1 cellular context compared by ENCODE assay signal in the genomic region with DNA sequence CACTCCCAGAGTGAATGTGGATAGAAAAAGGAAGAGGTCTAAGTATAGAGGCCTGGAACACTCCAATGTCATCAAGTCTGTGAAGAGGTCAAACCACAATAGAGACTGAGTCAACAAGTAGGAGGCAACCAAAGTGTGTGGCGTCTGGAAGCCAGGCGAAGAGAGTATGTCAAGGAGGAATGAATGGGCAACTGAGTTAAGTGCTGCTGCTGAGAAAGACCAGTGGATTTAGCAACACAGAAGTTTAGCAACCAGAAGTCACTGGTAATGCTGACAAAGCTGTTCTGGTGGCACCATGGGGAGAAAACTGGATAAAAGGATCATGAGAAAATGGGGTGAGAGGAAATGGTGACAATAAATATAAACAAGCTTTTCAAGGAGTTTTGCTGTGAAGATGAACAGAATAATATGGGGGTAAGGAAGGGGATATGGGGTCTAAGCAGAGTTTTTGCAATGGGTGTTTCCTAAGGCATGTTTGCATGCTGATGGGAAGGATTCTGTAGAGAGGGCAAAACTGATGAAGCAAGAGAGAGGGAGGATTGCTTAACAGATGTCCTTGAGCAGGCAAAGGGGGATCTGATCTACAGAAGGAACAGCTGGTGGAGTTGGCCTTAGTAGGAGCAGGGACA.
TF ChIP-seq lines count a peak whose summit lies in the region.

No MANE protein-coding gene starts in this region.

TF ChIP-seq in K562, 482 proteins besides CTCF, POLR2A, EP300 and RAD21 (continued from another document and continues in another):
- TF ChIP-seq, protein P1, sequence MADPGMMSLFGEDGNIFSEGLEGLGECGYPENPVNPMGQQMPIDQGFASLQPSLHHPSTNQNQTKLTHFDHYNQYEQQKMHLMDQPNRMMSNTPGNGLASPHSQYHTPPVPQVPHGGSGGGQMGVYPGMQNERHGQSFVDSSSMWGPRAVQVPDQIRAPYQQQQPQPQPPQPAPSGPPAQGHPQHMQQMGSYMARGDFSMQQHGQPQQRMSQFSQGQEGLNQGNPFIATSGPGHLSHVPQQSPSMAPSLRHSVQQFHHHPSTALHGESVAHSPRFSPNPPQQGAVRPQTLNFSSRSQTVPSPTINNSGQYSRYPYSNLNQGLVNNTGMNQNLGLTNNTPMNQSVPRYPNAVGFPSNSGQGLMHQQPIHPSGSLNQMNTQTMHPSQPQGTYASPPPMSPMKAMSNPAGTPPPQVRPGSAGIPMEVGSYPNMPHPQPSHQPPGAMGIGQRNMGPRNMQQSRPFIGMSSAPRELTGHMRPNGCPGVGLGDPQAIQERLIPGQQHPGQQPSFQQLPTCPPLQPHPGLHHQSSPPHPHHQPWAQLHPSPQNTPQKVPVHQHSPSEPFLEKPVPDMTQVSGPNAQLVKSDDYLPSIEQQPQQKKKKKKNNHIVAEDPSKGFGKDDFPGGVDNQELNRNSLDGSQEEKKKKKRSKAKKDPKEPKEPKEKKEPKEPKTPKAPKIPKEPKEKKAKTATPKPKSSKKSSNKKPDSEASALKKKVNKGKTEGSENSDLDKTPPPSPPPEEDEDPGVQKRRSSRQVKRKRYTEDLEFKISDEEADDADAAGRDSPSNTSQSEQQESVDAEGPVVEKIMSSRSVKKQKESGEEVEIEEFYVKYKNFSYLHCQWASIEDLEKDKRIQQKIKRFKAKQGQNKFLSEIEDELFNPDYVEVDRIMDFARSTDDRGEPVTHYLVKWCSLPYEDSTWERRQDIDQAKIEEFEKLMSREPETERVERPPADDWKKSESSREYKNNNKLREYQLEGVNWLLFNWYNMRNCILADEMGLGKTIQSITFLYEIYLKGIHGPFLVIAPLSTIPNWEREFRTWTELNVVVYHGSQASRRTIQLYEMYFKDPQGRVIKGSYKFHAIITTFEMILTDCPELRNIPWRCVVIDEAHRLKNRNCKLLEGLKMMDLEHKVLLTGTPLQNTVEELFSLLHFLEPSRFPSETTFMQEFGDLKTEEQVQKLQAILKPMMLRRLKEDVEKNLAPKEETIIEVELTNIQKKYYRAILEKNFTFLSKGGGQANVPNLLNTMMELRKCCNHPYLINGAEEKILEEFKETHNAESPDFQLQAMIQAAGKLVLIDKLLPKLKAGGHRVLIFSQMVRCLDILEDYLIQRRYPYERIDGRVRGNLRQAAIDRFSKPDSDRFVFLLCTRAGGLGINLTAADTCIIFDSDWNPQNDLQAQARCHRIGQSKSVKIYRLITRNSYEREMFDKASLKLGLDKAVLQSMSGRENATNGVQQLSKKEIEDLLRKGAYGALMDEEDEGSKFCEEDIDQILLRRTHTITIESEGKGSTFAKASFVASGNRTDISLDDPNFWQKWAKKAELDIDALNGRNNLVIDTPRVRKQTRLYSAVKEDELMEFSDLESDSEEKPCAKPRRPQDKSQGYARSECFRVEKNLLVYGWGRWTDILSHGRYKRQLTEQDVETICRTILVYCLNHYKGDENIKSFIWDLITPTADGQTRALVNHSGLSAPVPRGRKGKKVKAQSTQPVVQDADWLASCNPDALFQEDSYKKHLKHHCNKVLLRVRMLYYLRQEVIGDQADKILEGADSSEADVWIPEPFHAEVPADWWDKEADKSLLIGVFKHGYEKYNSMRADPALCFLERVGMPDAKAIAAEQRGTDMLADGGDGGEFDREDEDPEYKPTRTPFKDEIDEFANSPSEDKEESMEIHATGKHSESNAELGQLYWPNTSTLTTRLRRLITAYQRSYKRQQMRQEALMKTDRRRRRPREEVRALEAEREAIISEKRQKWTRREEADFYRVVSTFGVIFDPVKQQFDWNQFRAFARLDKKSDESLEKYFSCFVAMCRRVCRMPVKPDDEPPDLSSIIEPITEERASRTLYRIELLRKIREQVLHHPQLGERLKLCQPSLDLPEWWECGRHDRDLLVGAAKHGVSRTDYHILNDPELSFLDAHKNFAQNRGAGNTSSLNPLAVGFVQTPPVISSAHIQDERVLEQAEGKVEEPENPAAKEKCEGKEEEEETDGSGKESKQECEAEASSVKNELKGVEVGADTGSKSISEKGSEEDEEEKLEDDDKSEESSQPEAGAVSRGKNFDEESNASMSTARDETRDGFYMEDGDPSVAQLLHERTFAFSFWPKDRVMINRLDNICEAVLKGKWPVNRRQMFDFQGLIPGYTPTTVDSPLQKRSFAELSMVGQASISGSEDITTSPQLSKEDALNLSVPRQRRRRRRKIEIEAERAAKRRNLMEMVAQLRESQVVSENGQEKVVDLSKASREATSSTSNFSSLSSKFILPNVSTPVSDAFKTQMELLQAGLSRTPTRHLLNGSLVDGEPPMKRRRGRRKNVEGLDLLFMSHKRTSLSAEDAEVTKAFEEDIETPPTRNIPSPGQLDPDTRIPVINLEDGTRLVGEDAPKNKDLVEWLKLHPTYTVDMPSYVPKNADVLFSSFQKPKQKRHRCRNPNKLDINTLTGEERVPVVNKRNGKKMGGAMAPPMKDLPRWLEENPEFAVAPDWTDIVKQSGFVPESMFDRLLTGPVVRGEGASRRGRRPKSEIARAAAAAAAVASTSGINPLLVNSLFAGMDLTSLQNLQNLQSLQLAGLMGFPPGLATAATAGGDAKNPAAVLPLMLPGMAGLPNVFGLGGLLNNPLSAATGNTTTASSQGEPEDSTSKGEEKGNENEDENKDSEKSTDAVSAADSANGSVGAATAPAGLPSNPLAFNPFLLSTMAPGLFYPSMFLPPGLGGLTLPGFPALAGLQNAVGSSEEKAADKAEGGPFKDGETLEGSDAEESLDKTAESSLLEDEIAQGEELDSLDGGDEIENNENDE (IDR thresholded peaks at IDR 0.05; ENCODE audit: low read depth, low read length): no peak
- TF ChIP-seq, protein P2, sequence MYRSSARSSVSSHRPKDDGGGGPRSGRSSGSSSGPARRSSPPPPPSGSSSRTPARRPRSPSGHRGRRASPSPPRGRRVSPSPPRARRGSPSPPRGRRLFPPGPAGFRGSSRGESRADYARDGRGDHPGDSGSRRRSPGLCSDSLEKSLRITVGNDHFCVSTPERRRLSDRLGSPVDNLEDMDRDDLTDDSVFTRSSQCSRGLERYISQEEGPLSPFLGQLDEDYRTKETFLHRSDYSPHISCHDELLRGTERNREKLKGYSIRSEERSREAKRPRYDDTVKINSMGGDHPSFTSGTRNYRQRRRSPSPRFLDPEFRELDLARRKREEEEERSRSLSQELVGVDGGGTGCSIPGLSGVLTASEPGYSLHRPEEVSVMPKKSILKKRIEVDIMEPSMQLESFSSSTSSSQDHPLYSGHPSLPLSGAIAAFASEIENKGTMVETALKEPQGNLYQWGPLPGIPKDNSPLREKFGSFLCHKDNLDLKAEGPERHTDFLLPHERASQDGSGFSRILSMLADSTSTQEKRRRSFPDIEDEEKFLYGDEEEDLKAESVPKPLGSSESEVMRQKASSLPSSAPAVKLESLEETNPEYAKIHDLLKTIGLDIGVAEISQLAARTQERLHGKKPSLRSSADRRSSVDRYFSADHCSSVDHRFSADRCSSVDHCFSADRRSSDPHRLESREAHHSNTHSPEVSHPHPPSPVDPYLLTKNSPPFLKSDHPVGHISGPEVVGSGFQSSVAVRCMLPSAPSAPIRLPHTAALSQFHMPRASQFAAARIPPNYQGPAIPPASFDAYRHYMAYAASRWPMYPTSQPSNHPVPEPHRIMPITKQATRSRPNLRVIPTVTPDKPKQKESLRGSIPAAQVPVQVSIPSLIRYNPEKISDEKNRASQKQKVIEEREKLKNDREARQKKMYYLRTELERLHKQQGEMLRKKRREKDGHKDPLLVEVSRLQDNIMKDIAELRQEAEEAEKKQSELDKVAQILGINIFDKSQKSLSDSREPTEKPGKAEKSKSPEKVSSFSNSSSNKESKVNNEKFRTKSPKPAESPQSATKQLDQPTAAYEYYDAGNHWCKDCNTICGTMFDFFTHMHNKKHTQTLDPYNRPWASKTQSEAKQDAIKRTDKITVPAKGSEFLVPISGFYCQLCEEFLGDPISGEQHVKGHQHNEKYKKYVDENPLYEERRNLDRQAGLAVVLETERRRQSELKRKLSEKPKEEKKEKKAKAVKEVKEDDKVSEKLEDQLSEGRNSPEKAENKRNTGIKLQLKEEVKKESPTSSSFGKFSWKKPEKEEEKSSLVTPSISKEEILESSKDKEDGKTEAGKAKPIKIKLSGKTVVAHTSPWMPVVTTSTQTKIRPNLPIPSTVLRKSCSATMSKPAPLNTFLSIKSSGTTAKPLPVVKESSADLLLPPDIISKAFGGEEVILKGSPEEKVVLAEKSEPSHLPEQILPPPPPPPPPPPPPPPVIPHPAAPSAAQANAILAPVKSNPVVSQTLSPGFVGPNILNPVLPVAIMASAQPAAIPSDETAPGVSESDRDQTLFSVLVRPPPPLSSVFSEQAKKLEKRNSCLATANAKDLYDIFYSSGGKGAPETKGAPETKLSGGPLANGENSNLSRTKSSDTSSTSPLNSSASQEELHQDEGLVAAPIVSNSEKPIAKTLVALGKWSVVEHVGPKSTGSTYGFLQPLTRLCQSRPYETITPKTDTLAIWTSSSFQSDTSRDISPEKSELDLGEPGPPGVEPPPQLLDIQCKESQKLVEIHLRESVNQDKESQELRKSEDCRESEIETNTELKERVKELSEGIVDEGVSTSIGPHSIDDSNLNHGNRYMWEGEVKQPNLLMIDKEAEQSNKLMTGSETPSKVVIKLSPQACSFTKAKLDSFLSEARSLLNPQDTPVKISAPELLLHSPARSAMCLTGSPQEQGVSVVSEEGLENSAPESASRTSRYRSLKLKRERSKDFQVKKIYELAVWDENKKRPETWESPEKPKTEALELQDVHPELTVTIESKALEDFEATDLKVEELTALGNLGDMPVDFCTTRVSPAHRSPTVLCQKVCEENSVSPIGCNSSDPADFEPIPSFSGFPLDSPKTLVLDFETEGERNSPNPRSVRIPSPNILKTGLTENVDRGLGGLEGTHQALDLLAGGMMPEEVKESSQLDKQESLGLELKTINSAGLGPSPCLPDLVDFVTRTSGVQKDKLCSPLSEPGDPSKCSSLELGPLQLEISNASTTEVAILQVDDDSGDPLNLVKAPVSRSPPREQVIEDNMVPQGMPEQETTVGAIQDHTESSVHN (IDR thresholded peaks at IDR 0.05; ENCODE audit: borderline replicate concordance in 1 of 2, low read depth in 1 of 2): 0 out of 4 replicates have a peak, but pooled peaks of 1 of the 2 experiments have one; percentile 55
- TF ChIP-seq, protein P3, sequence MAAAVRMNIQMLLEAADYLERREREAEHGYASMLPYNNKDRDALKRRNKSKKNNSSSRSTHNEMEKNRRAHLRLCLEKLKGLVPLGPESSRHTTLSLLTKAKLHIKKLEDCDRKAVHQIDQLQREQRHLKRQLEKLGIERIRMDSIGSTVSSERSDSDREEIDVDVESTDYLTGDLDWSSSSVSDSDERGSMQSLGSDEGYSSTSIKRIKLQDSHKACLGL (CRISPR knock-in tag; IDR thresholded peaks at IDR 0.05; ENCODE audit: borderline replicate concordance, poor library complexity, severe bottlenecking): no peak
- TF ChIP-seq NCOA2 (IDR thresholded peaks at IDR 0.05; ENCODE audit: partially characterized antibody in 2 of 2) (no peak), SUPT5H (IDR thresholded peaks at IDR 0.05) (no peak), ZNF77 (CRISPR knock-in tag; IDR thresholded peaks at IDR 0.05) (no peak), MBD2 (IDR thresholded peaks at IDR 0.05; ENCODE audit: borderline replicate concordance, low read depth) (no peak), LARP7 (IDR thresholded peaks at IDR 0.05) (no peak), ZNF3 (CRISPR knock-in tag; IDR thresholded peaks at IDR 0.05) (no peak), NONO (IDR thresholded peaks at IDR 0.05; ENCODE audit: low read depth in 2 of 2, low read length in 1 of 2) (no peak), C11orf30 (IDR thresholded peaks at IDR 0.05; ENCODE audit: low read depth) (peak; percentile 92), SOX6 (IDR thresholded peaks at IDR 0.05) (peak; percentile 91), TRIM24 (IDR thresholded peaks at IDR 0.05) (peak; percentile 71 to 75), FOXJ3 (CRISPR knock-in tag; IDR thresholded peaks at IDR 0.05) (no peak), ZNF253 (CRISPR knock-in tag; conservative IDR thresholded peaks at IDR 0.05) (no peak), NCOA4 (IDR thresholded peaks at IDR 0.05; ENCODE audit: partially characterized antibody) (no peak), ILK (tag; IDR thresholded peaks at IDR 0.05; ENCODE audit: borderline replicate concordance, low read depth) (no peak), FOXK1 (CRISPR knock-in tag; IDR thresholded peaks at IDR 0.05; ENCODE audit: borderline replicate concordance) (no peak), FIP1L1 (IDR thresholded peaks at IDR 0.05; ENCODE audit: low read depth, low read length, poor library complexity, severe bottlenecking) (no peak), ZNF644 (tag; IDR thresholded peaks at IDR 0.05; ENCODE audit: low read depth) (no peak), NCOR1 (IDR thresholded peaks at IDR 0.05) (peak; percentile 85)
- TF ChIP-seq, protein P4, sequence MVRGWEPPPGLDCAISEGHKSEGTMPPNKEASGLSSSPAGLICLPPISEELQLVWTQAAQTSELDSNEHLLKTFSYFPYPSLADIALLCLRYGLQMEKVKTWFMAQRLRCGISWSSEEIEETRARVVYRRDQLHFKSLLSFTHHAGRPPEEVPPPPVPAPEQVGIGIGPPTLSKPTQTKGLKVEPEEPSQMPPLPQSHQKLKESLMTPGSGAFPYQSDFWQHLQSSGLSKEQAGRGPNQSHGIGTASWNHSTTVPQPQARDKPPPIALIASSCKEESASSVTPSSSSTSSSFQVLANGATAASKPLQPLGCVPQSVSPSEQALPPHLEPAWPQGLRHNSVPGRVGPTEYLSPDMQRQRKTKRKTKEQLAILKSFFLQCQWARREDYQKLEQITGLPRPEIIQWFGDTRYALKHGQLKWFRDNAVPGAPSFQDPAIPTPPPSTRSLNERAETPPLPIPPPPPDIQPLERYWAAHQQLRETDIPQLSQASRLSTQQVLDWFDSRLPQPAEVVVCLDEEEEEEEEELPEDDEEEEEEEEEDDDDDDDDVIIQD (CRISPR knock-in tag; IDR thresholded peaks at IDR 0.05): no peak
- TF ChIP-seq, protein P5, sequence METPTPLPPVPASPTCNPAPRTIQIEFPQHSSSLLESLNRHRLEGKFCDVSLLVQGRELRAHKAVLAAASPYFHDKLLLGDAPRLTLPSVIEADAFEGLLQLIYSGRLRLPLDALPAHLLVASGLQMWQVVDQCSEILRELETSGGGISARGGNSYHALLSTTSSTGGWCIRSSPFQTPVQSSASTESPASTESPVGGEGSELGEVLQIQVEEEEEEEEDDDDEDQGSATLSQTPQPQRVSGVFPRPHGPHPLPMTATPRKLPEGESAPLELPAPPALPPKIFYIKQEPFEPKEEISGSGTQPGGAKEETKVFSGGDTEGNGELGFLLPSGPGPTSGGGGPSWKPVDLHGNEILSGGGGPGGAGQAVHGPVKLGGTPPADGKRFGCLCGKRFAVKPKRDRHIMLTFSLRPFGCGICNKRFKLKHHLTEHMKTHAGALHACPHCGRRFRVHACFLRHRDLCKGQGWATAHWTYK (CRISPR knock-in tag; IDR thresholded peaks at IDR 0.05): no peak
- TF ChIP-seq, protein P6, sequence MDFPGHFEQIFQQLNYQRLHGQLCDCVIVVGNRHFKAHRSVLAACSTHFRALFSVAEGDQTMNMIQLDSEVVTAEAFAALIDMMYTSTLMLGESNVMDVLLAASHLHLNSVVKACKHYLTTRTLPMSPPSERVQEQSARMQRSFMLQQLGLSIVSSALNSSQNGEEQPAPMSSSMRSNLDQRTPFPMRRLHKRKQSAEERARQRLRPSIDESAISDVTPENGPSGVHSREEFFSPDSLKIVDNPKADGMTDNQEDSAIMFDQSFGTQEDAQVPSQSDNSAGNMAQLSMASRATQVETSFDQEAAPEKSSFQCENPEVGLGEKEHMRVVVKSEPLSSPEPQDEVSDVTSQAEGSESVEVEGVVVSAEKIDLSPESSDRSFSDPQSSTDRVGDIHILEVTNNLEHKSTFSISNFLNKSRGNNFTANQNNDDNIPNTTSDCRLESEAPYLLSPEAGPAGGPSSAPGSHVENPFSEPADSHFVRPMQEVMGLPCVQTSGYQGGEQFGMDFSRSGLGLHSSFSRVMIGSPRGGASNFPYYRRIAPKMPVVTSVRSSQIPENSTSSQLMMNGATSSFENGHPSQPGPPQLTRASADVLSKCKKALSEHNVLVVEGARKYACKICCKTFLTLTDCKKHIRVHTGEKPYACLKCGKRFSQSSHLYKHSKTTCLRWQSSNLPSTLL (IDR thresholded peaks at IDR 0.05): no peak
